Comparison of ENCODE assay signal across 1 cellular context in genomic region chr4:99894998-99895397, GRCh38.
TF ChIP-seq lines count a peak whose summit lies in the region.

No MANE protein-coding gene starts in this region.

TF ChIP-seq in endothelial cell of umbilical vein, 7 proteins besides CTCF, POLR2A, EP300 and RAD21:
- TF ChIP-seq POLR2AphosphoS5 (IDR thresholded peaks at IDR 0.05; ENCODE audit: insufficient read depth, low read depth, low read length) (no peak), GATA2 (IDR thresholded peaks at IDR 0.05; ENCODE audit: insufficient read depth, insufficient read length, low read depth, low read length) (no peak), EZH2 (IDR thresholded peaks at IDR 0.05; ENCODE audit: borderline replicate concordance, low read depth, low read length, severe bottlenecking) (no peak), FOS (IDR thresholded peaks at IDR 0.05; ENCODE audit: borderline replicate concordance, insufficient read depth, low read length) (no peak), JUN (IDR thresholded peaks at IDR 0.05; ENCODE audit: borderline replicate concordance, insufficient read depth, insufficient read length, low read depth) (no peak), MYC (IDR thresholded peaks at IDR 0.05; ENCODE audit: low read depth, low read length) (no peak)
- TF ChIP-seq, protein P1, sequence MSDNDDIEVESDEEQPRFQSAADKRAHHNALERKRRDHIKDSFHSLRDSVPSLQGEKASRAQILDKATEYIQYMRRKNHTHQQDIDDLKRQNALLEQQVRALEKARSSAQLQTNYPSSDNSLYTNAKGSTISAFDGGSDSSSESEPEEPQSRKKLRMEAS (IDR thresholded peaks at IDR 0.05; ENCODE audit: insufficient read depth, insufficient read length), result no peak
